ENCODE assay signal across 30 cellular contexts in genomic region chr1:14314032-14314431, GRCh38.
"Had no signal": no experiment of that assay in that cellular context is flagged by ENCODE, and none has a peak within 500 bp of the region (broad histone marks: within the 10 kb centered on the region; RNA-seq: fewer than 3 reads in every experiment).

No MANE protein-coding gene starts in this region.

- H3K4me3 ChIP-seq: adrenal gland, body of pancreas, cardiac muscle cell, colonic mucosa had no signal

- H3K27me3 Mint-ChIP-seq: activated CD4-positive, alpha-beta memory T cell treated with anti-CD3 and anti-CD28 coated beads for 36 hours; activated CD8-positive, alpha-beta memory T cell treated with anti-CD3 and anti-CD28 coated beads, Interleukin-2, amount 10 ng/mL, durations not matched to agents 7 days and 5 days; activated naive CD8-positive, alpha-beta T cell treated with anti-CD3 and anti-CD28 coated beads for 36 hours had no signal

- H3K4me1 ChIP-seq: adrenal gland, body of pancreas, colonic mucosa had no signal

- ATAC-seq: activated CD4-positive, alpha-beta T cell treated with anti-CD3 and anti-CD28 coated beads for 36 hours; activated CD8-positive, alpha-beta memory T cell treated with anti-CD3 and anti-CD28 coated beads, Interleukin-2, amount 10 ng/mL, durations not matched to agents 7 days and 5 days; activated CD8-positive, alpha-beta T cell treated with anti-CD3 and anti-CD28 coated beads, Interleukin-2, amount 10 ng/mL, durations not matched to agents 7 days and 5 days; activated naive CD8-positive, alpha-beta T cell treated with anti-CD3 and anti-CD28 coated beads, Interleukin-2, amount 50 U/mL, for 24 hours; body of pancreas had no signal

- H3K27ac Mint-ChIP-seq: activated CD4-positive, alpha-beta memory T cell treated with anti-CD3 and anti-CD28 coated beads for 36 hours; activated CD4-positive, alpha-beta T cell treated with anti-CD3 and anti-CD28 coated beads for 36 hours; activated CD4-positive, alpha-beta T cell treated with anti-CD3 and anti-CD28 coated beads, Interleukin-2, amount 10 ng/mL, durations not matched to agents 24 days and 14 days; activated CD8-positive, alpha-beta memory T cell treated with anti-CD3 and anti-CD28 coated beads, Interleukin-2, amount 10 ng/mL, durations not matched to agents 7 days and 5 days; activated CD8-positive, alpha-beta T cell treated with anti-CD3 and anti-CD28 coated beads, Interleukin-2, amount 10 ng/mL, durations not matched to agents 7 days and 5 days; activated naive CD4-positive, alpha-beta T cell treated with anti-CD3 and anti-CD28 coated beads for 36 hours; activated naive CD4-positive, alpha-beta T cell treated with anti-CD3 and anti-CD28 coated beads, Interleukin-2, amount 50 U/mL, for 24 hours; activated naive CD8-positive, alpha-beta T cell treated with anti-CD3 and anti-CD28 coated beads for 36 hours; activated naive CD8-positive, alpha-beta T cell treated with anti-CD3 and anti-CD28 coated beads, Interleukin-2, amount 50 U/mL, for 24 hours; activated T-helper 1 cell treated with anti-CD3 and anti-CD28 coated beads, Interleukin-12 subunit alpha, Interleukin-12 subunit beta, Interleukin-2, Interleukin-4 antibody, amounts not matched to agents 30 ng/mL and 10 ng/mL and 1 ng/mL, durations not matched to agents 14 hours and 24 hours and 36 hours; activated T-helper 2 cell treated with anti-CD3 and anti-CD28 coated beads, Interferon-gamma antibody, Interleukin-2, Interleukin-4, amounts not matched to agents 10 μg/mL and 5 μg/mL and 100 μg/mL, durations not matched to agents 14 hours and 24 hours and 36 hours had no signal

- H3K9me3 Mint-ChIP-seq: activated CD4-positive, alpha-beta memory T cell treated with anti-CD3 and anti-CD28 coated beads for 36 hours; activated CD4-positive, alpha-beta T cell treated with anti-CD3 and anti-CD28 coated beads, Interleukin-2, amount 10 ng/mL, durations not matched to agents 24 days and 14 days; activated naive CD4-positive, alpha-beta T cell treated with anti-CD3 and anti-CD28 coated beads, Interleukin-2, amount 50 U/mL, for 24 hours; activated T-helper 1 cell treated with anti-CD3 and anti-CD28 coated beads, Interleukin-12 subunit alpha, Interleukin-12 subunit beta, Interleukin-2, Interleukin-4 antibody, amounts not matched to agents 30 ng/mL and 10 ng/mL and 1 ng/mL, durations not matched to agents 14 hours and 24 hours and 36 hours; activated T-helper 2 cell treated with anti-CD3 and anti-CD28 coated beads, Interferon-gamma antibody, Interleukin-2, Interleukin-4, amounts not matched to agents 10 μg/mL and 5 μg/mL and 100 μg/mL, durations not matched to agents 14 hours and 24 hours and 36 hours had no signal

- H3K27ac ChIP-seq: adrenal gland, body of pancreas, cardiac muscle cell, colonic mucosa, epithelial cell of prostate had no signal

- H3K36me3 Mint-ChIP-seq: activated CD4-positive, alpha-beta memory T cell treated with anti-CD3 and anti-CD28 coated beads for 36 hours; activated CD8-positive, alpha-beta memory T cell treated with anti-CD3 and anti-CD28 coated beads, Interleukin-2, amount 10 ng/mL, durations not matched to agents 7 days and 5 days; activated naive CD4-positive, alpha-beta T cell treated with anti-CD3 and anti-CD28 coated beads, Interleukin-2, amount 50 U/mL, for 24 hours; activated naive CD8-positive, alpha-beta T cell treated with anti-CD3 and anti-CD28 coated beads for 36 hours had no signal

- H3K4me1 Mint-ChIP-seq: activated CD4-positive, alpha-beta T cell treated with anti-CD3 and anti-CD28 coated beads for 36 hours; activated CD4-positive, alpha-beta T cell treated with anti-CD3 and anti-CD28 coated beads, Interleukin-2, amount 10 ng/mL, durations not matched to agents 24 days and 14 days; activated CD8-positive, alpha-beta memory T cell treated with anti-CD3 and anti-CD28 coated beads, Interleukin-2, amount 10 ng/mL, durations not matched to agents 7 days and 5 days; activated naive CD4-positive, alpha-beta T cell treated with anti-CD3 and anti-CD28 coated beads, Interleukin-2, amount 50 U/mL, for 24 hours; activated naive CD8-positive, alpha-beta T cell treated with anti-CD3 and anti-CD28 coated beads for 36 hours; activated naive CD8-positive, alpha-beta T cell treated with anti-CD3 and anti-CD28 coated beads, Interleukin-2, amount 50 U/mL, for 24 hours had no signal

- DNase-seq: activated CD4-positive, alpha-beta memory T cell treated with anti-CD3 and anti-CD28 coated beads for 36 hours; activated CD4-positive, alpha-beta T cell treated with anti-CD3 and anti-CD28 coated beads for 36 hours; activated CD4-positive, alpha-beta T cell treated with anti-CD3 and anti-CD28 coated beads, Interleukin-2, amount 10 ng/mL, durations not matched to agents 24 days and 14 days; activated CD4-positive, CD25-positive, alpha-beta regulatory T cell; activated CD4-positive, CD25-positive, alpha-beta regulatory T cell treated with anti-CD3 and anti-CD28 coated beads, Interleukin-2, amount 50 U/mL, for 72 hours; activated CD8-positive, alpha-beta memory T cell treated with anti-CD3 and anti-CD28 coated beads, Interleukin-2, amount 10 ng/mL, durations not matched to agents 7 days and 5 days; activated CD8-positive, alpha-beta memory T cell treated with anti-CD3 and anti-CD28 coated beads, Interleukin-2, amount 50 U/mL, for 4 hours; activated CD8-positive, alpha-beta T cell treated with anti-CD3 and anti-CD28 coated beads, Interleukin-2, amount 10 ng/mL, durations not matched to agents 7 days and 5 days; activated effector memory CD4-positive, alpha-beta T cell treated with anti-CD3 and anti-CD28 coated beads, Interleukin-2, amount 50 U/mL, for 16 hours; activated naive CD4-positive, alpha-beta T cell treated with anti-CD3 and anti-CD28 coated beads for 36 hours; activated naive CD8-positive, alpha-beta T cell treated with anti-CD3 and anti-CD28 coated beads for 36 hours; activated naive CD8-positive, alpha-beta T cell treated with anti-CD3 and anti-CD28 coated beads, Interleukin-2, amount 50 U/mL, for 24 hours; activated T-cell treated with anti-CD3 and anti-CD28 coated beads, Interleukin-2, amount 50 U/mL, for 1 hour; activated T-cell treated with anti-CD3 and anti-CD28 coated beads, Interleukin-2, amount 50 U/mL, for 48 hours; adrenal gland; amygdala; aorta; body of pancreas; central memory CD4-positive, alpha-beta T cell; cerebellar nuclear complex; colonic mucosa; effector CD8-positive, alpha-beta T cell; foreskin fibroblast; head of caudate nucleus; T-helper 2 cell had no signal

- H3K27me3 ChIP-seq: adrenal gland, body of pancreas, cardiac muscle cell, colonic mucosa had no signal

- H3K9me3 ChIP-seq: adrenal gland, body of pancreas, colonic mucosa had no signal

- H3K4me3 Mint-ChIP-seq: activated CD4-positive, alpha-beta memory T cell treated with anti-CD3 and anti-CD28 coated beads for 36 hours; activated CD4-positive, alpha-beta T cell treated with anti-CD3 and anti-CD28 coated beads for 36 hours; activated CD4-positive, alpha-beta T cell treated with anti-CD3 and anti-CD28 coated beads, Interleukin-2, amount 10 ng/mL, durations not matched to agents 24 days and 14 days; activated CD8-positive, alpha-beta memory T cell treated with anti-CD3 and anti-CD28 coated beads, Interleukin-2, amount 10 ng/mL, durations not matched to agents 7 days and 5 days; activated CD8-positive, alpha-beta T cell treated with anti-CD3 and anti-CD28 coated beads, Interleukin-2, amount 10 ng/mL, durations not matched to agents 7 days and 5 days; activated naive CD4-positive, alpha-beta T cell treated with anti-CD3 and anti-CD28 coated beads for 36 hours; activated naive CD4-positive, alpha-beta T cell treated with anti-CD3 and anti-CD28 coated beads, Interleukin-2, amount 50 U/mL, for 24 hours; activated naive CD8-positive, alpha-beta T cell treated with anti-CD3 and anti-CD28 coated beads for 36 hours; activated naive CD8-positive, alpha-beta T cell treated with anti-CD3 and anti-CD28 coated beads, Interleukin-2, amount 50 U/mL, for 24 hours; activated T-helper 1 cell treated with anti-CD3 and anti-CD28 coated beads, Interleukin-12 subunit alpha, Interleukin-12 subunit beta, Interleukin-2, Interleukin-4 antibody, amounts not matched to agents 30 ng/mL and 10 ng/mL and 1 ng/mL, durations not matched to agents 14 hours and 24 hours and 36 hours had no signal

- H3K36me3 ChIP-seq: adrenal gland, cardiac muscle cell, colonic mucosa had no signal
